22 cellular contexts compared by ENCODE assay signal in genomic region chr6:54467384-54467783, GRCh38.
"Had no signal": no experiment of that assay in that cellular context is flagged by ENCODE, and none has a peak within 500 bp of the region (broad histone marks: within the 10 kb centered on the region; RNA-seq: fewer than 3 reads in every experiment).

No MANE protein-coding gene starts in this region.

- ATAC-seq: activated CD4-positive, CD25-positive, alpha-beta regulatory T cell treated with anti-CD3 and anti-CD28 coated beads, Interleukin-2, amount 50 U/mL, for 24 hours; activated CD8-positive, alpha-beta T cell treated with anti-CD3 and anti-CD28 coated beads for 36 hours had no signal

- H3K4me3 ChIP-seq: ascending aorta, colonic mucosa, MG63 had no signal

- H3K9me3 ChIP-seq: ascending aorta, colonic mucosa, MG63 had no signal

- H3K27ac ChIP-seq: ascending aorta, colonic mucosa, WERI-Rb-1 had no signal

- H3K36me3 ChIP-seq: ascending aorta, colonic mucosa, MG63, WERI-Rb-1 had no signal

- H3K27me3 ChIP-seq: ascending aorta, colonic mucosa, MG63 had no signal

- H3K4me1 ChIP-seq: ascending aorta, colonic mucosa had no signal

- DNase-seq: activated CD4-positive, alpha-beta T cell treated with anti-CD3 and anti-CD28 coated beads for 4 hours; activated CD8-positive, alpha-beta memory T cell treated with anti-CD3 and anti-CD28 coated beads, Interleukin-2, amount 50 U/mL, for 48 hours; activated CD8-positive, alpha-beta T cell treated with anti-CD3 and anti-CD28 coated beads for 36 hours; activated effector memory CD4-positive, alpha-beta T cell treated with Interleukin-2 at 50 U/mL for 16 hours; activated naive CD4-positive, alpha-beta T cell; activated T-cell treated with anti-CD3 and anti-CD28 coated beads, Interleukin-2, amount 50 U/mL, for 1 hour; colonic mucosa; MG63; MV-4-11; NCI-H1092 treated with DMSO at 0.1 percent for 48 hours; NCI-H1417 treated with DMSO at 0.1 percent for 48 hours; NCI-H1694; NCI-H2029; NCI-H345; NCI-H510A; NCI-H526 treated with DMSO at 0.1 percent for 48 hours; NCI-H82; SIG-M5; T-helper 1 cell; WERI-Rb-1 had no signal
